Comparison of ENCODE assay signal across 13 cellular contexts in genomic region chr14:104001003-104001402, GRCh38. TPM values are rescaled to one million over a fixed set of nuclear protein-coding genes. Genes with fewer than 3 reads are reported as not detected.
A peak's percentile ranks its signal among the peaks of the same experiment; 100 is the strongest.
DNase-seq lines count a peak whose midpoint lies in the region; ATAC-seq, FAIRE-seq and TF ChIP-seq lines count a peak whose summit lies in the region.
"Had no signal": no experiment of that assay in that cellular context is flagged by ENCODE, and none has a peak within 500 bp of the region (broad histone marks: within the 10 kb centered on the region; RNA-seq: fewer than 3 reads in every experiment).

No MANE protein-coding gene starts in this region.

- no peaks in the 10 kb centered on the region for H3K9me3 ChIP-seq in HepG2 (ENCODE audit: low read length)
- H3K9me3 ChIP-seq: pancreas had no signal

- DNase-seq in ELF-1 (ENCODE audit: low read depth, low spot score), result peak; percentile 14
- peak; percentile 5 for DNase-seq in activated naive CD4-positive, alpha-beta T cell treated with Interleukin-2 at 50 U/mL for 16 hours
- DNase-seq in HepG2 (ENCODE audit: low spot score), result peak; percentile 21
- no peak for DNase-seq in dedifferentiated amniotic fluid mesenchymal stem cell (ENCODE audit: extremely low spot score)
- no peak for DNase-seq in nucleus accumbens (lab: John Stamatoyannopoulos, UW)
- DNase-seq in NK-92 (lab: John Stamatoyannopoulos, UW; ENCODE audit: unreplicated experiment), result no peak
- DNase-seq: aorta, pancreas had no signal

- H3K79me2 ChIP-seq in HepG2 (ENCODE audit: insufficient read depth, low read length), result no peaks in the 10 kb centered on the region
- H3K79me2 ChIP-seq: hepatocyte had no signal

- 10% methylated on average over 4 of the region's 4 CpGs for WGBS in HepG2 (ENCODE audit: low lambda C conversion rate)

- H3K4me2 ChIP-seq in HepG2 (ENCODE audit: low read depth, low read length), result no peak overlapping the region
- H3K4me2 ChIP-seq: hepatocyte had no signal

- FAIRE-seq in HepG2 (lab: Jason Lieb, UNC), result no peak
- FAIRE-seq: pancreas had no signal

- in situ Hi-C loops in HepG2 (cut with HindIII; ENCODE audit: extremely low pct_ligation_motif_present, low pct_unique_long_range_greater_than_20kb), result no loop called here

- no peaks in the 10 kb centered on the region for H3K36me3 ChIP-seq in HepG2 (replicated peaks in 1 of 2; ENCODE audit: control insufficient read depth in 1 of 2, insufficient read depth in 2 of 2, low read length in 2 of 2)
- H3K36me3 ChIP-seq: pancreas had no signal

- H2AFZ ChIP-seq in HepG2 (ENCODE audit: low read length), result no peak overlapping the region
- H2AFZ ChIP-seq: hepatocyte had no signal

- TF ChIP-seq EP300 in Ishikawa (IDR thresholded peaks at IDR 0.05; ENCODE audit: borderline replicate concordance), result no peak
- no peak for TF ChIP-seq EP300 in HepG2 (IDR thresholded peaks at IDR 0.05; ENCODE audit: low read depth in 2 of 2, low read length in 2 of 2)
- TF ChIP-seq EP300 in HepG2 (CRISPR knock-in tag; IDR thresholded peaks at IDR 0.05; ENCODE audit: borderline replicate concordance), result no peak

- no peak overlapping the region for H3K4me3 ChIP-seq in HepG2 (replicated peaks in 1 of 3; ENCODE audit: insufficient read depth in 1 of 3, low read depth in 2 of 3, low read length in 3 of 3)
- H3K4me3 ChIP-seq: hepatocyte, pancreas had no signal

- intact Hi-C loops in HepG2 (cut with micrococcal nuclease; ENCODE audit: unreplicated experiment), result no loop called here

- POLR2A ChIA-PET in HepG2 (lab: Yijun Ruan, JAX), result no interaction called here

- TF ChIP-seq RAD21 in Ishikawa (IDR thresholded peaks at IDR 0.05; ENCODE audit: low read depth) (peak; percentile 39), HepG2 (CRISPR knock-in tag; IDR thresholded peaks at IDR 0.05) (0 out of 2 replicates have a peak, but pooled peaks have one; percentile 17)

- CTCF ChIA-PET in HepG2 (lab: Yijun Ruan, JAX; ENCODE audit: low intra/inter-chr PET ratio, low total read pairs), result no interaction called here

- no peak overlapping the region for H3K27ac ChIP-seq in HepG2 (ENCODE audit: extremely low read length, insufficient read depth, low read length)
- H3K27ac ChIP-seq: hepatocyte, pancreas had no signal

- peak; percentile 66 for TF ChIP-seq CTCF in HepG2 (CRISPR knock-in tag; IDR thresholded peaks at IDR 0.05)

- no peak overlapping the region for H3K9ac ChIP-seq in HepG2 (ENCODE audit: insufficient read depth, low read depth, low read length)

- TF ChIP-seq POLR2A in HepG2 (IDR thresholded peaks at IDR 0.05; ENCODE audit: insufficient read depth in 1 of 2, low read depth in 2 of 2, low read length in 2 of 2), result no peak

- BruUV-seq in HepG2 (replicated peaks; lab: Mats Ljungman, UMichigan), result no TSS peak

- H3K27me3 ChIP-seq in HepG2 (ENCODE audit: control insufficient read depth in 1 of 2, insufficient read depth in 2 of 2, low read length in 2 of 2), result peaks cover 1 to 29% of the 10 kb centered on the region in 2 experiments; a peak in 3 of 5 replicates
- H3K27me3 ChIP-seq: hepatocyte, pancreas had no signal

- H3K4me1 ChIP-seq in HepG2 (ENCODE audit: insufficient read depth, low read length), result no peaks in the 10 kb centered on the region
- H3K4me1 ChIP-seq: pancreas had no signal

- no peaks in the 10 kb centered on the region for H4K20me1 ChIP-seq in HepG2 (ENCODE audit: insufficient read depth, low read length)

- ATAC-seq in HepG2, result peak; percentile 91
- ATAC-seq in HG03342 (IDR thresholded peaks at IDR 0.05; ENCODE audit: unreplicated experiment), result no peak
- ATAC-seq: pancreas had no signal

TF ChIP-seq in Ishikawa, 13 proteins besides CTCF, POLR2A, EP300 and RAD21 (continues in another document):
- no peak for TF ChIP-seq TAF1 (IDR thresholded peaks at IDR 0.05; ENCODE audit: low read depth)
- TF ChIP-seq TCF12 (IDR thresholded peaks at IDR 0.05; ENCODE audit: low read depth), result no peak
- TF ChIP-seq CREB1 (IDR thresholded peaks at IDR 0.05; ENCODE audit: low read depth), result no peak
- TF ChIP-seq USF1 (IDR thresholded peaks at IDR 0.05), result no peak
- TF ChIP-seq ZBTB7A (IDR thresholded peaks at IDR 0.05; ENCODE audit: low read depth), result no peak
- no peak for TF ChIP-seq FOXM1 (IDR thresholded peaks at IDR 0.05; ENCODE audit: borderline replicate concordance, low read depth)
- no peak for TF ChIP-seq CEBPB (IDR thresholded peaks at IDR 0.05)

TF ChIP-seq in HepG2, 621 proteins besides CTCF, POLR2A, EP300 and RAD21:
- TF ChIP-seq TEAD3 (CRISPR knock-in tag; optimal IDR thresholded peaks at IDR 0.05; ENCODE audit: borderline replicate concordance) (no peak), GABPA (IDR thresholded peaks at IDR 0.05; ENCODE audit: low read depth, low read length) (no peak), GABPA (CRISPR knock-in tag; IDR thresholded peaks at IDR 0.05; ENCODE audit: low read depth) (0 out of 2 replicates have a peak, but pooled peaks have one; percentile 12), ZNF749 (CRISPR knock-in tag; IDR thresholded peaks at IDR 0.05; ENCODE audit: borderline replicate concordance) (no peak), SMC3 (IDR thresholded peaks at IDR 0.05; ENCODE audit: low read length) (peak; percentile 57; the same call in 1 of the 2 replicates), STAG1 (CRISPR knock-in tag; IDR thresholded peaks at IDR 0.05) (peak; percentile 69), ZNF737 (CRISPR knock-in tag; IDR thresholded peaks at IDR 0.05; ENCODE audit: borderline replicate concordance) (no peak), ZNF121 (CRISPR knock-in tag; IDR thresholded peaks at IDR 0.05) (peak; percentile 77)

RNA-seq across cellular contexts. Expression of gene RD3L, which starts 58.7 kb away (rescaled TPM):
- total RNA-seq in HepG2 (2016; rRNA removed; fragmentation: Illumina TruSeq; extraction: Trizol), result not detected in 2 replicates
- not detected in 2 replicates for total RNA-seq in HepG2 (2016; cell fraction: cytosol; rRNA removed; fragmentation: Illumina TruSeq; extraction: Trizol; ENCODE audit: low read depth)
- total RNA-seq in HepG2 (2016; cell fraction: insoluble cytoplasmic fraction; rRNA removed; fragmentation: Illumina TruSeq; extraction: Trizol), result not detected in 2 replicates
- total RNA-seq in HepG2 (2016; cell fraction: membrane; rRNA removed; fragmentation: Illumina TruSeq; extraction: Trizol), result not detected in 2 replicates
- not detected in 2 replicates for total RNA-seq in HepG2 (2016; cell fraction: nucleus; rRNA removed; fragmentation: Illumina TruSeq; extraction: Trizol)
- not detected in 2 replicates for polyA plus RNA-seq in HepG2 (2011; rRNA removed)
- polyA plus RNA-seq in HepG2 (2011; cell fraction: cytosol; rRNA removed), result not detected in 2 replicates
- not detected in 2 replicates for polyA plus RNA-seq in HepG2 (2011; cell fraction: nucleus; rRNA removed)
- polyA plus RNA-seq in HepG2 (2012), result not detected in 2 replicates
- not detected in 2 replicates for polyA plus RNA-seq in HepG2 (2016; cell fraction: cytosol; fragmentation: Illumina TruSeq; extraction: Trizol; ENCODE audit: low read depth)
- not detected in 2 replicates for polyA plus RNA-seq in HepG2 (2016; cell fraction: insoluble cytoplasmic fraction; fragmentation: Illumina TruSeq; extraction: Trizol; ENCODE audit: low read depth)
- not detected in 2 replicates for polyA plus RNA-seq in HepG2 (2016; cell fraction: membrane; fragmentation: Illumina TruSeq; extraction: Trizol; ENCODE audit: low read depth)
- polyA plus RNA-seq in HepG2 (2016; cell fraction: nucleus; fragmentation: Illumina TruSeq; extraction: Trizol; ENCODE audit: insufficient read depth, low read depth), result not detected in 2 replicates
- polyA minus RNA-seq in HepG2 (2011; rRNA and poly(A)+ RNA removed; ENCODE audit: low replicate concordance), result not detected in 2 replicates
- not detected in 2 replicates for polyA minus RNA-seq in HepG2 (2011; cell fraction: cytosol; rRNA and poly(A)+ RNA removed)
- polyA minus RNA-seq in HepG2 (2011; cell fraction: nucleus; rRNA and poly(A)+ RNA removed), result not detected in 2 replicates
- total RNA-seq: aorta; hepatocyte; M059J; pancreas; T-helper 2 cell treated with Interferon-gamma antibody and Interleukin-4, amounts not matched to agents 100 ng/mL and 5 ng/mL, for 36 hours had no signal
- polyA plus RNA-seq: aorta, hepatocyte, pancreas had no signal

Comparison
In these comparisons a context has a peak if more than half of its experiments do, and no peak if none do; other contexts are left out.
1. DNase-seq: peak in ELF-1 (single experiment), activated naive CD4-positive, alpha-beta T cell treated with Interleukin-2 at 50 U/mL for 16 hours (single experiment) and HepG2 (single experiment); none in dedifferentiated amniotic fluid mesenchymal stem cell (single experiment), nucleus accumbens (0 of 56) and NK-92 (single experiment).